1 cellular context compared by ENCODE assay signal in the genomic region with DNA sequence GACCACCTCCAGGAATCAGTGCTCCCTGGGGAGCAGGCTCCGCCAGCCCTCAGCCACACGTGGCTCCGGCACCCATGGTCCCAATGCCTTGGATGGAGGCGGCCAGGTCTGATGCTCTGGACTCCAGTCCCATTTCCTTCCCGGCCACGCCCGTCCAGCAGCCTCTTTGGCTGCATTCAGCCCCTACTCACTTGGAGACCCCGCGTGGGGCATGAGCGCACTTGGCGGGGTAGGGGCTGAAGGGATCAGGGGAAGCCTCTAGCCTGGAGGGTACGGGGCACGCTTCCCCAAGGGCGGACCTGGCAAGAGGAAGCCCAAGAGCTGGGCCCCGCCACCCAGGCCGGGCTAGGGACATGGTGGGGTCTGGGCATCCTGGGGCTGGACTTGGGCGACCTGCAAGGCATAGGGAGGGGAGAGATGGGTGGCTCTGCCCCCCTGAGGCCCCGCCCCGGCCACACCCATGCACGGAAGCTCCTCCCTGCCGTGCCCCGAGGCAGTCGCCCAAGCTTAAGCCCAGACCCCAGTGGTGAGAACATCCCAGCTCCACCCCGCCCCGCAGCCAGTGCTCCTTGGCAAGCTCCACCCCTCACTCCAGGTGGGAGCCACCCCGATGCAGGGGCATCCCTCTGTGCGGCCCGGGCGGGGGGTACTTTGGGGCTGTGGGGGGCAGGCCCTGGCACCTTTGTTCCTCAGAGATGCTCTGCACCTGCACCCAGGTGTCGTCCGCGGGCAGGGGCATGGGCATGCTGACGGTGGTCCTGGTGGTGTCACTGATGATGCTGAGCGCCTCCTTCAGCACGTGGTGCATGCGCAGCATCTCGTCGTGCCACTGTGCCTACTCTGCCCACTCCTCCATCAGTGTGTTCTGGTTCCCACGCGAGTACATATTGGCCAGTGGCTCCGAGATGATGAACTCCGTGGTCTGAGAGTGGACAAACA.
TF ChIP-seq lines count a peak whose summit lies in the region.

No MANE protein-coding gene starts in this region.

TF ChIP-seq in A549, 52 proteins besides CTCF, POLR2A, EP300 and RAD21 (continued from another document):
- TF ChIP-seq, protein P1, sequence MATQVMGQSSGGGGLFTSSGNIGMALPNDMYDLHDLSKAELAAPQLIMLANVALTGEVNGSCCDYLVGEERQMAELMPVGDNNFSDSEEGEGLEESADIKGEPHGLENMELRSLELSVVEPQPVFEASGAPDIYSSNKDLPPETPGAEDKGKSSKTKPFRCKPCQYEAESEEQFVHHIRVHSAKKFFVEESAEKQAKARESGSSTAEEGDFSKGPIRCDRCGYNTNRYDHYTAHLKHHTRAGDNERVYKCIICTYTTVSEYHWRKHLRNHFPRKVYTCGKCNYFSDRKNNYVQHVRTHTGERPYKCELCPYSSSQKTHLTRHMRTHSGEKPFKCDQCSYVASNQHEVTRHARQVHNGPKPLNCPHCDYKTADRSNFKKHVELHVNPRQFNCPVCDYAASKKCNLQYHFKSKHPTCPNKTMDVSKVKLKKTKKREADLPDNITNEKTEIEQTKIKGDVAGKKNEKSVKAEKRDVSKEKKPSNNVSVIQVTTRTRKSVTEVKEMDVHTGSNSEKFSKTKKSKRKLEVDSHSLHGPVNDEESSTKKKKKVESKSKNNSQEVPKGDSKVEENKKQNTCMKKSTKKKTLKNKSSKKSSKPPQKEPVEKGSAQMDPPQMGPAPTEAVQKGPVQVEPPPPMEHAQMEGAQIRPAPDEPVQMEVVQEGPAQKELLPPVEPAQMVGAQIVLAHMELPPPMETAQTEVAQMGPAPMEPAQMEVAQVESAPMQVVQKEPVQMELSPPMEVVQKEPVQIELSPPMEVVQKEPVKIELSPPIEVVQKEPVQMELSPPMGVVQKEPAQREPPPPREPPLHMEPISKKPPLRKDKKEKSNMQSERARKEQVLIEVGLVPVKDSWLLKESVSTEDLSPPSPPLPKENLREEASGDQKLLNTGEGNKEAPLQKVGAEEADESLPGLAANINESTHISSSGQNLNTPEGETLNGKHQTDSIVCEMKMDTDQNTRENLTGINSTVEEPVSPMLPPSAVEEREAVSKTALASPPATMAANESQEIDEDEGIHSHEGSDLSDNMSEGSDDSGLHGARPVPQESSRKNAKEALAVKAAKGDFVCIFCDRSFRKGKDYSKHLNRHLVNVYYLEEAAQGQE (IDR thresholded peaks at IDR 0.05), result no peak
- TF ChIP-seq JUNB (IDR thresholded peaks at IDR 0.05) (no peak), EHMT2 (IDR thresholded peaks at IDR 0.05; ENCODE audit: low read depth) (no peak), CHD4 (IDR thresholded peaks at IDR 0.05; ENCODE audit: borderline replicate concordance) (no peak), TP53 (CRISPR knock-in tag; IDR thresholded peaks at IDR 0.05) (no peak), RCOR1 (IDR thresholded peaks at IDR 0.05; ENCODE audit: low read depth, low read length) (no peak), MYC (IDR thresholded peaks at IDR 0.05; ENCODE audit: borderline replicate concordance, low read length) (no peak), NFE2L2 (conservative IDR thresholded peaks at IDR 0.05; ENCODE audit: low read length) (no peak), HOXB13 (CRISPR knock-in tag; IDR thresholded peaks at IDR 0.05; ENCODE audit: low read depth) (no peak), TFCP2L1 (CRISPR knock-in tag; IDR thresholded peaks at IDR 0.05) (no peak), ZC3H11A (IDR thresholded peaks at IDR 0.05) (no peak)
